1 cellular context compared by ENCODE assay signal in the genomic region with DNA sequence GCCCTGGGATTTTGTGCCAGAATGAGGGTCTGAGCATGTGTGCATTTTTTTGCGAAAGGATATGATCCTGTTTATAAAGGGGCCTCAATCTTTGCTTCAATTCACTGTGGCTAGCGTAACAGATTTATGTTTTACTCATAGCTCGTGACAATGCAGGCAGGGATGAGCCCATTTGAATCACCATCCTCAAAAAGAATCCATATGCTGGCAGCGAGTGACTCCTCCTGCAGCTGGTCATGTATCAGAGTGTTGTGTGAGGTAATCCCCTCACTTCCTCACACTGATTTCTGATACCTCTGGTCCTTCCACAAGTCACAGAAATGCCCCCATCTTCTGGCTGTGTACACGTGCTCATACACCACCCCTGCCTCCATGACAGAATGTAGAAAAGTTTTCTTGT.
TF ChIP-seq lines count a peak whose summit lies in the region.

No MANE protein-coding gene starts in this region.

TF ChIP-seq in SK-N-SH treated with all-trans-retinoic acid at 6 μM for 48 hours, 23 proteins besides CTCF, POLR2A, EP300 and RAD21 (continued from another document):
- no peak for TF ChIP-seq RARB (CRISPR knock-in tag; IDR thresholded peaks at IDR 0.05)
- TF ChIP-seq ZNF565 (CRISPR knock-in tag; conservative IDR thresholded peaks at IDR 0.05; ENCODE audit: low read depth): no peak
- TF ChIP-seq, protein P1, sequence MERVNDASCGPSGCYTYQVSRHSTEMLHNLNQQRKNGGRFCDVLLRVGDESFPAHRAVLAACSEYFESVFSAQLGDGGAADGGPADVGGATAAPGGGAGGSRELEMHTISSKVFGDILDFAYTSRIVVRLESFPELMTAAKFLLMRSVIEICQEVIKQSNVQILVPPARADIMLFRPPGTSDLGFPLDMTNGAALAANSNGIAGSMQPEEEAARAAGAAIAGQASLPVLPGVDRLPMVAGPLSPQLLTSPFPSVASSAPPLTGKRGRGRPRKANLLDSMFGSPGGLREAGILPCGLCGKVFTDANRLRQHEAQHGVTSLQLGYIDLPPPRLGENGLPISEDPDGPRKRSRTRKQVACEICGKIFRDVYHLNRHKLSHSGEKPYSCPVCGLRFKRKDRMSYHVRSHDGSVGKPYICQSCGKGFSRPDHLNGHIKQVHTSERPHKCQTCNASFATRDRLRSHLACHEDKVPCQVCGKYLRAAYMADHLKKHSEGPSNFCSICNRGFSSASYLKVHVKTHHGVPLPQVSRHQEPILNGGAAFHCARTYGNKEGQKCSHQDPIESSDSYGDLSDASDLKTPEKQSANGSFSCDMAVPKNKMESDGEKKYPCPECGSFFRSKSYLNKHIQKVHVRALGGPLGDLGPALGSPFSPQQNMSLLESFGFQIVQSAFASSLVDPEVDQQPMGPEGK (CRISPR knock-in tag; IDR thresholded peaks at IDR 0.05; ENCODE audit: borderline replicate concordance): no peak
- TF ChIP-seq BACH2 (CRISPR knock-in tag; IDR thresholded peaks at IDR 0.05; ENCODE audit: borderline replicate concordance): no peak
- TF ChIP-seq, protein P2, sequence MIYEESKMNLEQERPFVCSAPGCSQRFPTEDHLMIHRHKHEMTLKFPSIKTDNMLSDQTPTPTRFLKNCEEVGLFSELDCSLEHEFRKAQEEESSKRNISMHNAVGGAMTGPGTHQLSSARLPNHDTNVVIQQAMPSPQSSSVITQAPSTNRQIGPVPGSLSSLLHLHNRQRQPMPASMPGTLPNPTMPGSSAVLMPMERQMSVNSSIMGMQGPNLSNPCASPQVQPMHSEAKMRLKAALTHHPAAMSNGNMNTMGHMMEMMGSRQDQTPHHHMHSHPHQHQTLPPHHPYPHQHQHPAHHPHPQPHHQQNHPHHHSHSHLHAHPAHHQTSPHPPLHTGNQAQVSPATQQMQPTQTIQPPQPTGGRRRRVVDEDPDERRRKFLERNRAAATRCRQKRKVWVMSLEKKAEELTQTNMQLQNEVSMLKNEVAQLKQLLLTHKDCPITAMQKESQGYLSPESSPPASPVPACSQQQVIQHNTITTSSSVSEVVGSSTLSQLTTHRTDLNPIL (CRISPR knock-in tag; IDR thresholded peaks at IDR 0.05; ENCODE audit: low read depth): no peak
